16 cellular contexts compared by ENCODE assay signal in the genomic region with DNA sequence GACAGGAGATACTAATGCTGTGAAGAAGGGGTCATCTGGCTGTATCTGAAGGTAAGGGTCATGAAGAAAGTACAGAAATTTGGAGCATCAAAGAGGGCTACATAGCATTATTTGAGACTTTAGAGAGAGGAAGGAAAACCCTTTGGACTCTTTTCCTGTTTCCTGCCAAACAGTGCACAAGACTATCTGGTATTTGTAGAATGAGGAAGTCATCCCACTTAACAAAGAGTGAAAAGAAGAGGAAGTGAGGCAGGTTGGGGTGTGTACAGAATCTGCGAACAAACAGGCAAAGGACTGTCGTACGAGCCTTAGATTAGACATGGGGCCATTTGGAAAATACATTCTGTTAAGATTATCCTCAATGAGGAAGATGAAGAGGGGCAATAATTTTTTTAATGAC.
"Had no signal": no experiment of that assay in that cellular context is flagged by ENCODE, and none has a peak within 500 bp of the region (broad histone marks: within the 10 kb centered on the region; RNA-seq: fewer than 3 reads in every experiment).

No MANE protein-coding gene starts in this region.

- H3K27me3 ChIP-seq: ascending aorta, neutrophil, thyroid gland, uterus had no signal

- H3K4me1 Mint-ChIP-seq: memory B cell; naive thymus-derived CD8-positive, alpha-beta T cell; stimulated activated naive B cell treated with anti-CD40 and anti-IgM and Interleukin-4, amounts not matched to agents 10 μg/mL and 1 μg/mL and 100 μg/mL, for 72 hours had no signal

- H3K4me3 ChIP-seq: ascending aorta, mucosa of descending colon, thyroid gland, uterus had no signal

- H3K27ac Mint-ChIP-seq: memory B cell; naive thymus-derived CD8-positive, alpha-beta T cell; stimulated activated naive B cell treated with anti-CD40 and anti-IgM and Interleukin-4, amounts not matched to agents 10 μg/mL and 1 μg/mL and 100 μg/mL, for 72 hours had no signal

- ATAC-seq: activated CD4-positive, CD25-positive, alpha-beta regulatory T cell treated with anti-CD3 and anti-CD28 coated beads, Interleukin-2, amount 50 U/mL, for 24 hours; esophagus mucosa; mucosa of descending colon; naive thymus-derived CD8-positive, alpha-beta T cell; stimulated activated naive B cell treated with anti-CD40 and anti-IgM and Interleukin-4, amounts not matched to agents 10 μg/mL and 1 μg/mL and 100 μg/mL, for 72 hours had no signal

- H3K4me1 ChIP-seq: ascending aorta, thyroid gland, uterus had no signal

- H3K27ac ChIP-seq: ascending aorta, neutrophil, thyroid gland, uterus had no signal

- H3K27me3 Mint-ChIP-seq: memory B cell; naive thymus-derived CD8-positive, alpha-beta T cell; stimulated activated naive B cell treated with anti-CD40 and anti-IgM and Interleukin-4, amounts not matched to agents 10 μg/mL and 1 μg/mL and 100 μg/mL, for 72 hours had no signal

- H3K36me3 Mint-ChIP-seq: memory B cell; naive thymus-derived CD8-positive, alpha-beta T cell; stimulated activated naive B cell treated with anti-CD40 and anti-IgM and Interleukin-4, amounts not matched to agents 10 μg/mL and 1 μg/mL and 100 μg/mL, for 72 hours had no signal

- H3K36me3 ChIP-seq: ascending aorta, neutrophil, thyroid gland, uterus had no signal

- H3K4me3 Mint-ChIP-seq: memory B cell; naive thymus-derived CD8-positive, alpha-beta T cell; stimulated activated naive B cell treated with anti-CD40 and anti-IgM and Interleukin-4, amounts not matched to agents 10 μg/mL and 1 μg/mL and 100 μg/mL, for 72 hours had no signal

- H3K9me3 ChIP-seq: ascending aorta, mucosa of descending colon, neutrophil, thyroid gland, uterus had no signal

- DNase-seq: activated naive CD4-positive, alpha-beta T cell treated with Interleukin-2 at 50 U/mL for 16 hours; activated T-cell treated with anti-CD3 and anti-CD28 coated beads for 4 hours; islet precursor cell; mucosa of descending colon; naive thymus-derived CD8-positive, alpha-beta T cell; posterior cingulate gyrus; stimulated activated CD4-positive, alpha-beta T cell treated with anti-CD3 and anti-CD28 coated beads, Interleukin-15, amount 100 ng/mL, for 24 hours; stimulated activated CD4-positive, alpha-beta T cell treated with anti-CD3 and anti-CD28 coated beads, Interleukin-4, amount 100 ng/mL, for 1 hour; stimulated activated naive B cell treated with anti-CD40 and anti-IgM and Interleukin-4, amounts not matched to agents 10 μg/mL and 1 μg/mL and 100 μg/mL, for 72 hours; thyroid gland; uterus had no signal
